Comparison of ENCODE assay signal across 9 cellular contexts in genomic region chr9:134396825-134397224, GRCh38.
DNase-seq lines count a peak whose midpoint lies in the region; ATAC-seq, FAIRE-seq and TF ChIP-seq lines count a peak whose summit lies in the region.
"Had no signal": no experiment of that assay in that cellular context is flagged by ENCODE, and none has a peak within 500 bp of the region (broad histone marks: within the 10 kb centered on the region; RNA-seq: fewer than 3 reads in every experiment).

No MANE protein-coding gene starts in this region.

- TF ChIP-seq CTCF in activated B cell treated with CpG ODN at 0.5 μM for 24 hours (IDR thresholded peaks at IDR 0.05): no peak
- TF ChIP-seq CTCF in choroid plexus epithelial cell (conservative IDR thresholded peaks at IDR 0.05; ENCODE audit: low read depth, low read length): peak; percentile 9
- TF ChIP-seq CTCF in glutamatergic neuron (IDR thresholded peaks at IDR 0.05; ENCODE audit: partially characterized antibody, unreplicated experiment): no peak

- TF ChIP-seq POLR2A in GM12891 (IDR thresholded peaks at IDR 0.05; ENCODE audit: low read depth, low read length): no peak

- H3K4me3 Mint-ChIP-seq in activated B cell treated with CpG ODN at 0.5 μM for 24 hours: peak overlapping the region; percentile 73
- H3K4me3 Mint-ChIP-seq in glutamatergic neuron (ENCODE audit: unreplicated experiment): no peak overlapping the region

- POLR2A ChIA-PET in activated B cell treated with CpG ODN at 0.5 μM for 24 hours (lab: Charles Lee): interaction anchor here (0.6 to 2.7 kb wide), 5 partner anchors 9 to 232 kb away, joined by 3 to 11 read pairs (median 7); partner anchors contain the start of gene RNU6ATAC

- H3K27me3 Mint-ChIP-seq in activated B cell treated with CpG ODN at 0.5 μM for 24 hours (no peaks in the 10 kb centered on the region), glutamatergic neuron (ENCODE audit: unreplicated experiment) (peaks cover 8% of the 10 kb centered on the region)

- peak overlapping the region; percentile 75 for H3K27ac Mint-ChIP-seq in activated B cell treated with CpG ODN at 0.5 μM for 24 hours
- H3K27ac Mint-ChIP-seq in glutamatergic neuron (ENCODE audit: unreplicated experiment): no peak overlapping the region

- FAIRE-seq in GM12891 (lab: Jason Lieb, UNC): no peak

- peak; percentile 19 for ATAC-seq in activated B cell treated with CpG ODN at 0.5 μM for 24 hours (ENCODE audit: low read depth)

- intact Hi-C loops in activated B cell treated with CpG ODN at 0.5 μM for 24 hours (cut with micrococcal nuclease): loop anchor here (1.0 to 10.0 kb wide), 3 partner anchors 7 to 372 kb away; partner anchors contain the start of genes BRD3 and BRD3OS

- H3K9me3 Mint-ChIP-seq in activated B cell treated with CpG ODN at 0.5 μM for 24 hours: peaks cover 2% of the 10 kb centered on the region
- H3K9me3 Mint-ChIP-seq in glutamatergic neuron (ENCODE audit: unreplicated experiment): peaks cover 2% of the 10 kb centered on the region

- CTCF ChIA-PET in activated B cell treated with CpG ODN at 0.5 μM for 24 hours (lab: Charles Lee): interaction anchor here (0.9 to 1.8 kb wide), 3 partner anchors 10 to 47 kb away, joined by 3 to 6 read pairs (median 3); no protein-coding TSS in a partner anchor

- H3K4me1 Mint-ChIP-seq in activated B cell treated with CpG ODN at 0.5 μM for 24 hours (peaks cover 57% of the 10 kb centered on the region), glutamatergic neuron (ENCODE audit: low read depth, unreplicated experiment) (peaks cover 2% of the 10 kb centered on the region)

- no peak overlapping the region for H3K4me3 ChIP-seq in choroid plexus epithelial cell (ENCODE audit: low read depth, low read length)

- DNase-seq in GM12891 (ENCODE audit: insufficient read length, low spot score): no peak
- peak; percentile 41 for DNase-seq in activated B cell treated with CpG ODN at 0.5 μM for 24 hours
- no peak for DNase-seq in choroid plexus epithelial cell (ENCODE audit: low read depth)
- DNase-seq in stimulated activated CD4-positive, alpha-beta T cell treated with anti-CD3 and anti-CD28 coated beads, Interleukin-1b, Interleukin-23, amount 100 ng/mL, for 4 hours (ENCODE audit: low read depth in 2 of 2): peak; percentile 39 to 45
- DNase-seq in NCI-H1417 (lab: John Stamatoyannopoulos, UW): no peak
- DNase-seq in glutamatergic neuron: no peak
- DNase-seq in H4 (ENCODE audit: low spot score): no peak
- no peak for DNase-seq in NCI-H1105 (lab: John Stamatoyannopoulos, UW)
- DNase-seq: NCI-H2029 treated with DMSO at 0.1 percent for 48 hours had no signal

- H3K36me3 Mint-ChIP-seq in activated B cell treated with CpG ODN at 0.5 μM for 24 hours (ENCODE audit: low read depth): no peaks in the 10 kb centered on the region
- H3K36me3 Mint-ChIP-seq in glutamatergic neuron (ENCODE audit: unreplicated experiment): no peaks in the 10 kb centered on the region

TF ChIP-seq in GM12891, 5 proteins besides CTCF, POLR2A, EP300 and RAD21:
- TF ChIP-seq POU2F2 (IDR thresholded peaks at IDR 0.05; ENCODE audit: low read depth, low read length) (no peak), SPI1 (IDR thresholded peaks at IDR 0.05; ENCODE audit: low read depth, low read length) (0 out of 2 replicates have a peak, but pooled peaks have one; percentile 5)

Comparison
In these comparisons a context has a peak if more than half of its experiments do, and no peak if none do; other contexts are left out.
1. DNase-seq: peak in activated B cell treated with CpG ODN at 0.5 μM for 24 hours (single experiment) and stimulated activated CD4-positive, alpha-beta T cell treated with anti-CD3 and anti-CD28 coated beads, Interleukin-1b, Interleukin-23, amount 100 ng/mL, for 4 hours (2 of 2); none in GM12891 (single experiment), choroid plexus epithelial cell (single experiment), NCI-H1417 (0 of 3), glutamatergic neuron (single experiment), H4 (single experiment) and NCI-H1105 (single experiment).